14 cellular contexts compared by ENCODE assay signal in genomic region chr2:33340265-33340664, GRCh38.
DNase-seq lines count a peak whose midpoint lies in the region; TF ChIP-seq lines count a peak whose summit lies in the region.
"Had no signal": no experiment of that assay in that cellular context is flagged by ENCODE, and none has a peak within 500 bp of the region (broad histone marks: within the 10 kb centered on the region; RNA-seq: fewer than 3 reads in every experiment).

No MANE protein-coding gene starts in this region.

- H3K36me3 ChIP-seq in ACC112 (ENCODE audit: insufficient read depth, low read length) = 0 out of 2 replicates have a peak, but pooled peaks cover 3% of the 10 kb centered on the region
- H3K36me3 ChIP-seq in right atrium auricular region = peaks cover 28% of the 10 kb centered on the region

- no peak for TF ChIP-seq CTCF in coronary artery (IDR thresholded peaks at IDR 0.05)
- TF ChIP-seq CTCF in right atrium auricular region (IDR thresholded peaks at IDR 0.05) = no peak

- DNase-seq in coronary artery (ENCODE audit: low spot score) = peak; percentile 89
- peak; percentile 91 for DNase-seq in right atrium auricular region (ENCODE audit: low spot score)
- DNase-seq in pons (ENCODE audit: low spot score) = peak; percentile 18
- no peak for DNase-seq in NCI-H1417 treated with DMSO at 0.1 percent for 48 hours (lab: John Stamatoyannopoulos, UW)
- DNase-seq in KG1 (lab: John Stamatoyannopoulos, UW) = no peak
- no peak for DNase-seq in NCI-H146 treated with DMSO at 0.1 percent for 48 hours (lab: John Stamatoyannopoulos, UW; ENCODE audit: unreplicated experiment)
- DNase-seq in COR-L47 (lab: John Stamatoyannopoulos, UW) = no peak
- DNase-seq: activated CD4-positive, alpha-beta memory T cell treated with anti-CD3 and anti-CD28 coated beads, Interleukin-2, amount 10 ng/mL, durations not matched to agents 7 days and 5 days; naive thymus-derived CD4-positive, alpha-beta T cell; NCI-H526 treated with DMSO at 0.1 percent for 48 hours; T1000 had no signal

- H3K79me2 ChIP-seq in ACC112 (ENCODE audit: control insufficient read depth, insufficient read depth, low read length, unreplicated experiment) = no peaks in the 10 kb centered on the region

- H3K4me1 ChIP-seq in ACC112 (ENCODE audit: control insufficient read depth, insufficient read depth, low read length, unreplicated experiment) (peaks cover 14% of the 10 kb centered on the region), right atrium auricular region (no peaks in the 10 kb centered on the region)

- H3K4me3 ChIP-seq in ACC112 (ENCODE audit: low read depth, low read length) = no peak overlapping the region
- H3K4me3 ChIP-seq in coronary artery = no peak overlapping the region
- H3K4me3 ChIP-seq in right atrium auricular region = no peak overlapping the region
- H3K4me3 ChIP-seq: cardiac muscle cell, smooth muscle cell had no signal

- no peak overlapping the region for H2AFZ ChIP-seq in ACC112 (ENCODE audit: low read length, unreplicated experiment)

- H3K9me3 ChIP-seq in right atrium auricular region = no peaks in the 10 kb centered on the region

- no peaks in the 10 kb centered on the region for H3K27me3 ChIP-seq in ACC112 (ENCODE audit: insufficient read depth, low read length)
- no peaks in the 10 kb centered on the region for H3K27me3 ChIP-seq in right atrium auricular region
- H3K27me3 ChIP-seq: cardiac muscle cell had no signal

- H3K27ac ChIP-seq in ACC112 (ENCODE audit: low read depth, low read length) (peak overlapping the region; percentile 50; the same call in 1 of the 2 replicates), coronary artery (peak overlapping the region; percentile 38 to 76), right atrium auricular region (peak overlapping the region in 1 of 2 donors; percentile 53)
- H3K27ac ChIP-seq: cardiac muscle cell had no signal

Comparison
In these comparisons a context has a peak if more than half of its experiments do, and no peak if none do; other contexts are left out.
1. DNase-seq: peak in coronary artery (single experiment), right atrium auricular region (single experiment) and pons (single experiment); none in NCI-H1417 treated with DMSO at 0.1 percent for 48 hours (single experiment), KG1 (single experiment), NCI-H146 treated with DMSO at 0.1 percent for 48 hours (single experiment) and COR-L47 (single experiment).